ENCODE assay signal across 8 cellular contexts in the genomic region with DNA sequence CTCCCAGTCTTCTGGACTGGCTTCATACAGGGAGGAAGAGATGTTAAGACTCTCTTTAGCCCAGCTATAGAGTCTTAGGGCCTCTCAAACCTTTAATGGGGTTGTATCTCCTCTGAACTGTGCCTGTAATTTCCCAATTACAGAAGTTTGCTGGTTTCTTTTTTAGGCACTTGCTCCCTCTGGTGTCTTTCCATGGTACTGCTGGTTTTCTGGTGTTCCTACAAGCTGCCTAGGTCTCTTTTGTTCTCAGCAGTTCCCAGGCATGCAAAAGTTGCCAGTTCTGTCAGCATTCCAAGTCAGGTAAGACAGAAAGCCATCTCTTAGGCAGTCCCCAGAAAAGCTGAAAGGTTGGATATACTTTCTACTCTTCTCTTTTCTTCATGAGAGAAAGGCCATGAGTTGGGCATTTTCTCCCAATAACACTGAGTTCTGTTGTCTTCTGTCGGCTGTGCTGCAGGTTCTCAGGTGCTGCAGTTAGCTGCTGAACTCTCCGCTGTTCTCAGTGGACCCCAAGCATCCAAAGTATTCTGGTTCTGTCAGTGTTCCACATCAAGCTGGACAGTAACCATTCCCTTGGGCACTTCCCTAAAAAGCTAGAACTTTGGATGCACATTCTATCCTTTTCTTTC. TPM values are rescaled to one million over a fixed set of nuclear protein-coding genes. Genes with fewer than 3 reads are reported as not detected.
A peak's percentile ranks its signal among the peaks of the same experiment; 100 is the strongest.
DNase-seq lines count a peak whose midpoint lies in the region; ATAC-seq and TF ChIP-seq lines count a peak whose summit lies in the region.

No MANE protein-coding gene starts in this region.

- H3K36me3 ChIP-seq in MG63 (peaks cover 18% of the 10 kb centered on the region), upper lobe of left lung (no peaks in the 10 kb centered on the region)

- peak; percentile 53 to 60 for ATAC-seq in upper lobe of left lung (ENCODE audit: low FRiP score in 2 of 2)

- 93% methylated on average over 2 of the region's 2 CpGs for WGBS in upper lobe of left lung, 2 donors

- DNase-seq in 8988T (peak; percentile 37), GF-D8 (lab: John Stamatoyannopoulos, UW) (peak; percentile 14), MG63 (peak; percentile 7), T follicular helper cell (ENCODE audit: low read depth) (peak; percentile 18), cerebellar cortex (ENCODE audit: low spot score) (peak; percentile 31), mesothelial cell of epicardium (ENCODE audit: low spot score in 2 of 2, unreplicated experiment in 2 of 2) (peak in 1 of 2 experiments; percentile 56), upper lobe of left lung (peak in 1 of 2 donors; percentile 48), coronary artery (ENCODE audit: low spot score) (no peak)

- H3K9me3 Mint-ChIP-seq in mesothelial cell of epicardium: peaks cover 60% of the 10 kb centered on the region

- H3K27me3 Mint-ChIP-seq in mesothelial cell of epicardium (ENCODE audit: low read depth): no peaks in the 10 kb centered on the region

- no peak for TF ChIP-seq EP300 in upper lobe of left lung (IDR thresholded peaks at IDR 0.05)

- H3K9me3 ChIP-seq in MG63 (peaks cover 20% of the 10 kb centered on the region), upper lobe of left lung (peaks cover 0 to 4% (median 0%) of the 10 kb centered on the region in 4 donors)

- H3K4me3 ChIP-seq in MG63: no peak overlapping the region
- no peak overlapping the region for H3K4me3 ChIP-seq in upper lobe of left lung
- H3K4me3 ChIP-seq in coronary artery: no peak overlapping the region

- no peak overlapping the region for H3K27ac ChIP-seq in upper lobe of left lung
- no peak overlapping the region for H3K27ac ChIP-seq in coronary artery

- TF ChIP-seq POLR2A in upper lobe of left lung (IDR thresholded peaks at IDR 0.05): no peak

- H3K27ac Mint-ChIP-seq in mesothelial cell of epicardium: no peak overlapping the region

- H3K4me1 ChIP-seq in upper lobe of left lung: no peaks in the 10 kb centered on the region

- no peaks in the 10 kb centered on the region for H3K27me3 ChIP-seq in MG63
- no peaks in the 10 kb centered on the region for H3K27me3 ChIP-seq in upper lobe of left lung

- TF ChIP-seq CTCF in mesothelial cell of epicardium (IDR thresholded peaks at IDR 0.05; ENCODE audit: unreplicated experiment): peak; percentile 61
- TF ChIP-seq CTCF in upper lobe of left lung (IDR thresholded peaks at IDR 0.05): peak; percentile 54 to 72 (median 62)
- no peak for TF ChIP-seq CTCF in coronary artery (IDR thresholded peaks at IDR 0.05)

- no peaks in the 10 kb centered on the region for H3K4me1 Mint-ChIP-seq in mesothelial cell of epicardium

- peaks cover 80% of the 10 kb centered on the region for H3K36me3 Mint-ChIP-seq in mesothelial cell of epicardium

- H3K4me3 Mint-ChIP-seq in mesothelial cell of epicardium: no peak overlapping the region

RNA-seq across cellular contexts. Expression of a gene that starts 54.4 kb away (rescaled TPM):
- 2.2 and 5.6 TPM in 2 replicates for total RNA-seq in MG63 (2014; rRNA removed; shearing (Covaris generic); ENCODE audit: low replicate concordance)
- 5.0 to 7.8 TPM (median 5.9 TPM) in 3 replicates for total RNA-seq in mesothelial cell of epicardium
- 10 to 100 TPM in 2 of 6 donors, 1 to 10 TPM in 4; 3.6 to 14.8 (median 7.6) TPM for total RNA-seq in upper lobe of left lung

RNA-seq across cellular contexts. Expression of a gene that starts 54.7 kb away (rescaled TPM):
- 10.5 and 15.1 TPM in 2 replicates for total RNA-seq in MG63 (2014; rRNA removed; shearing (Covaris generic); ENCODE audit: low replicate concordance)
- total RNA-seq in mesothelial cell of epicardium: 40.3 to 42.7 TPM (median 40.3 TPM) in 3 replicates
- total RNA-seq in upper lobe of left lung: 10 to 100 TPM; 25.3 to 41.4 (median 31.2) TPM
